Comparison of ENCODE assay signal across 16 cellular contexts in the genomic region with DNA sequence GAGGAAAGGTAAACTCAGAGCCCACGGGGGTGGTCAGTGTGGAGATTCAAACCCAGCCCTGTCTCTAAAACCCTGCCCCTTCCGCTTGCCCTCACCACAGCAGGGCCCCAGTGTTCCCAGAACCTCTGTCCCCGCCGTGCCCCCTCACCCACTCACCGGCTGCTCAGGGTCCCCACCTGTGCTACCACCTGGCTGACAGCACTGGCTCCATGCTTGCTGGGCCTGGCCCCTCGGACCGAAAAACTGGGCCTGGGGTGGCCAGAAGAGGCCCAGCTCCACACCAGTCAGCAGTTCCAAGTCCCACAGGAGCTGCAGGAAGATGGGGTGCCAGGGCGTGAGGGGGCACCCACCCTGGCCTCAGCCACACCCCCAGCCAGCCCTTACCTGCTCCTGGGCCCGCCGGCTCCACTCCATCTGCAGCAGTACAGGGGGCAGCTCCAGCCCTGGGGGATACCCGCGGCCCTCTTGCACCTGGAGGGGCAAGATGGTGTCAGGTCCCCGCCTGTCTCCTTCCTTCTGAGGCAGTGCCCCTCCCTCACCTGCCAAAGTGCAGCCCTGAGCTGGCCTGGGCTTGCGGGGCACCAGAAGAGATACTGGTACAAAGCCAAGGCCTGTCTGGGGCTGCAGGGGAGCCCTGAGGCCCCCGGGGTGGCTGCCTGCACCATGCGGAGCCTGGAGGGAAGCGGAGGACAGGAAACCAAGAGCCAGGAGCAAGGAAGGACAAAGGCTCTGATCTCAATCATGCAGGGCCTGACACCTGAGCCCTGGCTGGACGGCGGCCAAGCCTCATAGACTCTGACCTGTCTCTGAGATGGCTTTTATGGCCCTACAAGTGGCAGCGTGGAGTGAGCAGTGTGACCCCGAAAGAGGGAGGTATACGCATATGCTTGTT. TPM values are rescaled to one million over a fixed set of nuclear protein-coding genes. Genes with fewer than 3 reads are reported as not detected.
DNase-seq lines count a peak whose midpoint lies in the region; ATAC-seq and TF ChIP-seq lines count a peak whose summit lies in the region.
"Had no signal": no experiment of that assay in that cellular context is flagged by ENCODE, and none has a peak within 500 bp of the region (broad histone marks: within the 10 kb centered on the region; RNA-seq: fewer than 3 reads in every experiment).

No MANE protein-coding gene starts in this region.

- TF ChIP-seq CTCF in Peyer's patch (IDR thresholded peaks at IDR 0.05): no peak

- H3K4me3 ChIP-seq in Peyer's patch: peak overlapping the region in 3 of 4 donors; percentile 12 to 53 (median 51)
- peak overlapping the region; percentile 28 to 53 for H3K4me3 ChIP-seq in mucosa of rectum (ENCODE audit: low read length in 2 of 2)
- H3K4me3 ChIP-seq: BLaER1 treated with 17β-estradiol and CSF1 and Interleukin-3, amounts not matched to agents 10 nM and 100 nM; gastrocnemius medialis; GM23248 had no signal

- H3K4me1 ChIP-seq in Peyer's patch (peaks cover 3 to 40% (median 5%) of the 10 kb centered on the region in 4 donors), mucosa of rectum (ENCODE audit: control insufficient read depth in 2 of 2, insufficient read depth in 2 of 2, low read length in 2 of 2) (peaks cover 19 to 22% of the 10 kb centered on the region in 2 donors)

- peak overlapping the region in 1 of 2 donors; percentile 58 for H3K9ac ChIP-seq in mucosa of rectum (ENCODE audit: low read depth in 1 of 2, low read length in 2 of 2)
- H3K9ac ChIP-seq: BLaER1 treated with 17β-estradiol and CSF1 and Interleukin-3, amounts not matched to agents 10 nM and 100 nM; GM23248 had no signal

- H3K9me3 ChIP-seq in Peyer's patch (no peaks in the 10 kb centered on the region), mucosa of rectum (ENCODE audit: control insufficient read depth in 2 of 2, low read length in 2 of 2) (no peaks in the 10 kb centered on the region)
- H3K9me3 ChIP-seq: BLaER1 treated with 17β-estradiol and CSF1 and Interleukin-3, amounts not matched to agents 10 nM and 100 nM; gastrocnemius medialis had no signal

- peak overlapping the region in 3 of 4 donors; percentile 62 to 90 (median 81) for H3K27ac ChIP-seq in Peyer's patch
- H3K27ac ChIP-seq in mucosa of rectum (ENCODE audit: low read depth in 2 of 2, low read length in 2 of 2): peak overlapping the region in 1 of 2 donors; percentile 54
- H3K27ac ChIP-seq: BLaER1 treated with 17β-estradiol and CSF1 and Interleukin-3, amounts not matched to agents 10 nM and 100 nM; gastrocnemius medialis; GM23248 had no signal

- ATAC-seq in HG02852 (IDR thresholded peaks at IDR 0.05; ENCODE audit: unreplicated experiment) (no peak), GM18498 (IDR thresholded peaks at IDR 0.05; ENCODE audit: unreplicated experiment) (no peak)
- ATAC-seq: sciatic nerve had no signal

- H3K27me3 ChIP-seq in Peyer's patch (no peaks in the 10 kb centered on the region), mucosa of rectum (ENCODE audit: control insufficient read depth in 2 of 2, insufficient read depth in 2 of 2, low read length in 2 of 2) (no peaks in the 10 kb centered on the region)
- H3K27me3 ChIP-seq: gastrocnemius medialis had no signal

- TF ChIP-seq POLR2A in Peyer's patch (IDR thresholded peaks at IDR 0.05): peak; percentile 61 to 68

- H3K36me3 ChIP-seq in Peyer's patch (no peaks in the 10 kb centered on the region), mucosa of rectum (ENCODE audit: control insufficient read depth in 2 of 2, insufficient read depth in 2 of 2, low read length in 2 of 2) (no peaks in the 10 kb centered on the region)
- H3K36me3 ChIP-seq: BLaER1 treated with 17β-estradiol and CSF1 and Interleukin-3, amounts not matched to agents 10 nM and 100 nM; gastrocnemius medialis had no signal

- DNase-seq in DMS79 treated with DMSO at 0.1 percent for 48 hours (lab: John Stamatoyannopoulos, UW) (peak; percentile 92), NCI-H128 (lab: John Stamatoyannopoulos, UW; ENCODE audit: unreplicated experiment) (peak; percentile 57), Peyer's patch (peak in 2 of 3 donors; percentile 93)
- no peak for DNase-seq in stimulated activated CD4-positive, alpha-beta T cell treated with anti-CD3 and anti-CD28 coated beads, Interleukin-2, amount 100 ng/mL, for 48 hours
- DNase-seq: activated effector memory CD4-positive, alpha-beta T cell treated with Interleukin-2 at 50 U/mL for 16 hours; cerebellar nuclear complex; GM23248; MM.1S; NCI-H526 had no signal

RNA-seq across cellular contexts. Expression of a gene that starts 11.7 kb away (rescaled TPM):
- total RNA-seq in Peyer's patch: 10 to 100 TPM; 71.3 to 88.3 (median 84.6) TPM

RNA-seq across cellular contexts. Expression of a gene that starts 36.1 kb away (rescaled TPM):
- total RNA-seq in Peyer's patch: 10 to 100 TPM in 1 of 4 donors, 1 to 10 TPM in 3; 3.3 to 14.1 (median 6.7) TPM
- total RNA-seq: endothelial cell of umbilical vein, GM23248 had no signal

RNA-seq across cellular contexts. Expression of a gene that starts 44.2 kb away (rescaled TPM):
- 10 to 100 TPM in 1 of 4 donors, 1 to 10 TPM in 3; 4.2 to 23.1 (median 6.5) TPM for total RNA-seq in Peyer's patch

Comparison
In these comparisons a context has a peak if more than half of its experiments do, and no peak if none do; other contexts are left out.
1. DNase-seq: peak in DMS79 treated with DMSO at 0.1 percent for 48 hours (single experiment), NCI-H128 (single experiment) and Peyer's patch (2 of 3); none in stimulated activated CD4-positive, alpha-beta T cell treated with anti-CD3 and anti-CD28 coated beads, Interleukin-2, amount 100 ng/mL, for 48 hours (0 of 2).